ENCODE assay signal across 8 cellular contexts in genomic region chr17:42536048-42536371, GRCh38. TPM values are rescaled to one million over a fixed set of nuclear protein-coding genes. Genes with fewer than 3 reads are reported as not detected.
DNase-seq lines count a peak whose midpoint lies in the region; ATAC-seq, FAIRE-seq and TF ChIP-seq lines count a peak whose summit lies in the region.

TSS of gene NAGLU (plus strand) at chr17:42536241. CDS start at chr17:42536273, 32 bp downstream.

- CTCF ChIA-PET in WTC11 (lab: Charles Lee): interaction anchor here (0.7 to 7.1 kb wide), 12 partner anchors 9 to 355 kb away, joined by 3 to 65 read pairs (median 3); partner anchors contain the start of genes CAVIN1, KCNH4, PSMC3IP and STAT3

- H3K36me3 Mint-ChIP-seq in WTC11: peaks cover 5% of the 10 kb centered on the region; the same call in 1 of the 2 replicates

- H3K9me3 Mint-ChIP-seq in WTC11: no peaks in the 10 kb centered on the region

- H3K27me3 Mint-ChIP-seq in WTC11 (ENCODE audit: low read depth): peaks cover 22% of the 10 kb centered on the region

- in situ Hi-C loops in ACHN (cut with HindIII; ENCODE audit: low pct_ligation_motif_present, low pct_unique_long_range_greater_than_20kb, low sequenced_read_pairs): no loop called here

- ATAC-seq in GM18870 (IDR thresholded peaks at IDR 0.05; ENCODE audit: unreplicated experiment) (peak; percentile 52), HG03103 (IDR thresholded peaks at IDR 0.05; ENCODE audit: low read depth, unreplicated experiment) (peak; percentile 70), WTC11 (peak; percentile 90)

- no peak for TF ChIP-seq CTCF in WTC11 (IDR thresholded peaks at IDR 0.05)
- TF ChIP-seq CTCF in bronchial epithelial cell (IDR thresholded peaks at IDR 0.05; ENCODE audit: insufficient read depth, low read length, severe bottlenecking): no peak

- H3K4me3 ChIP-seq in bronchial epithelial cell (ENCODE audit: low read depth, low read length): peak within 1 kb of the TSS; percentile 60

- H3K4me1 Mint-ChIP-seq in WTC11: peaks cover 31% of the 10 kb centered on the region

- DNase-seq in ACHN (peak; percentile 91), NCI-H2196 treated with DMSO at 0.1 percent for 48 hours (lab: John Stamatoyannopoulos, UW; ENCODE audit: unreplicated experiment) (peak; percentile 19), WTC11 (ENCODE audit: low spot score) (peak; percentile 86), bronchial epithelial cell (ENCODE audit: low read depth) (peak; percentile 36), inferior parietal cortex (ENCODE audit: extremely low spot score) (peak; percentile 92)
- DNase-seq in stimulated activated CD4-positive, alpha-beta T cell treated with anti-CD3 and anti-CD28 coated beads, Interleukin-12 subunit alpha, Interleukin-12 subunit beta, amount 100 ng/mL, for 24 hours (ENCODE audit: low read depth in 2 of 2): peak; percentile 72 to 86

- H3K4me3 Mint-ChIP-seq in WTC11: peak within 1 kb of the TSS; percentile 74

- H3K27me3 ChIP-seq in bronchial epithelial cell (ENCODE audit: control insufficient read depth, insufficient read depth, low read length): no peaks in the 10 kb centered on the region

- no peak for FAIRE-seq in bronchial epithelial cell (lab: Jason Lieb, UNC)

- peak within 1 kb of the TSS; percentile 85 for H3K27ac Mint-ChIP-seq in WTC11

- peaks cover 1% of the 10 kb centered on the region for H3K36me3 ChIP-seq in bronchial epithelial cell (ENCODE audit: control insufficient read depth, insufficient read depth, low read length)

- POLR2A ChIA-PET in WTC11 (lab: Charles Lee): interaction anchor here (0.5 to 2.3 kb wide), 4 partner anchors 13 to 170 kb away, joined by 3 to 15 read pairs (median 4); no protein-coding TSS in a partner anchor

TF ChIP-seq in WTC11, 78 proteins besides CTCF, POLR2A, EP300 and RAD21 (continues in another document):
- no peak for TF ChIP-seq OVOL2 (CRISPR knock-in tag; IDR thresholded peaks at IDR 0.05; ENCODE audit: borderline replicate concordance)
- TF ChIP-seq SOX15 (CRISPR knock-in tag; IDR thresholded peaks at IDR 0.05): no peak
- no peak for TF ChIP-seq ZNF232 (CRISPR knock-in tag; IDR thresholded peaks at IDR 0.05)
- TF ChIP-seq CBFB (CRISPR knock-in tag; IDR thresholded peaks at IDR 0.05; ENCODE audit: low read depth): no peak
- no peak for TF ChIP-seq RELA (CRISPR knock-in tag; IDR thresholded peaks at IDR 0.05; ENCODE audit: borderline replicate concordance)
- TF ChIP-seq MYBL2 (CRISPR knock-in tag; IDR thresholded peaks at IDR 0.05): no peak
- peak; percentile 97 for TF ChIP-seq USF2 (CRISPR knock-in tag; IDR thresholded peaks at IDR 0.05)
- TF ChIP-seq NR1H2 (CRISPR knock-in tag; IDR thresholded peaks at IDR 0.05): no peak
- TF ChIP-seq NFATC4 (CRISPR knock-in tag; IDR thresholded peaks at IDR 0.05): no peak
- TF ChIP-seq ZSCAN18 (CRISPR knock-in tag; IDR thresholded peaks at IDR 0.05): no peak
- TF ChIP-seq NFYB (CRISPR knock-in tag; conservative IDR thresholded peaks at IDR 0.05; ENCODE audit: low read depth): peak; percentile 83
- TF ChIP-seq ZMAT4 (CRISPR knock-in tag; IDR thresholded peaks at IDR 0.05): no peak
- TF ChIP-seq FOXJ3 (CRISPR knock-in tag; IDR thresholded peaks at IDR 0.05; ENCODE audit: borderline replicate concordance): no peak
- peak; percentile 58 for TF ChIP-seq MAX (CRISPR knock-in tag; IDR thresholded peaks at IDR 0.05)
- TF ChIP-seq GABPB1 (CRISPR knock-in tag; IDR thresholded peaks at IDR 0.05): peak; percentile 68; the same call in 1 of the 2 replicates
- peak; percentile 96 for TF ChIP-seq USF1 (CRISPR knock-in tag; IDR thresholded peaks at IDR 0.05)
- 0 out of 2 replicates have a peak, but pooled peaks have one; percentile 25 for TF ChIP-seq CREB1 (CRISPR knock-in tag; IDR thresholded peaks at IDR 0.05)
- TF ChIP-seq FOXP4 (CRISPR knock-in tag; IDR thresholded peaks at IDR 0.05): no peak
- TF ChIP-seq ATF3 (CRISPR knock-in tag; conservative IDR thresholded peaks at IDR 0.05): no peak
- peak; percentile 59; the same call in 1 of the 2 replicates for TF ChIP-seq IRF1 (CRISPR knock-in tag; IDR thresholded peaks at IDR 0.05)
- TF ChIP-seq SMAD3 (CRISPR knock-in tag; IDR thresholded peaks at IDR 0.05; ENCODE audit: borderline replicate concordance): no peak
- TF ChIP-seq ELF4 (CRISPR knock-in tag; IDR thresholded peaks at IDR 0.05; ENCODE audit: low read depth): no peak
- no peak for TF ChIP-seq FOXP1 (CRISPR knock-in tag; IDR thresholded peaks at IDR 0.05; ENCODE audit: borderline replicate concordance)

RNA-seq across cellular contexts. Expression of gene NAGLU, which starts in this region (rescaled TPM):
- total RNA-seq in WTC11 (2021) (28.9 to 39.3 TPM (median 30.4 TPM) in 3 replicates), bronchial epithelial cell (8.4 and 14.2 TPM in 2 replicates)

Comparison
In these comparisons a context has a peak if more than half of its experiments do, and no peak if none do; other contexts are left out.
1. Peak in every context shown above with its lines: DNase-seq, ATAC-seq and H3K4me3 ChIP-seq.
2. DNase-seq: peak in every context shown above with its lines; median percentile 92 in inferior parietal cortex; 91 in ACHN; 86 in WTC11; 79 in stimulated activated CD4-positive, alpha-beta T cell treated with anti-CD3 and anti-CD28 coated beads, Interleukin-12 subunit alpha, Interleukin-12 subunit beta, amount 100 ng/mL, for 24 hours; 36 in bronchial epithelial cell; 19 in NCI-H2196 treated with DMSO at 0.1 percent for 48 hours.